In the genomic region with DNA sequence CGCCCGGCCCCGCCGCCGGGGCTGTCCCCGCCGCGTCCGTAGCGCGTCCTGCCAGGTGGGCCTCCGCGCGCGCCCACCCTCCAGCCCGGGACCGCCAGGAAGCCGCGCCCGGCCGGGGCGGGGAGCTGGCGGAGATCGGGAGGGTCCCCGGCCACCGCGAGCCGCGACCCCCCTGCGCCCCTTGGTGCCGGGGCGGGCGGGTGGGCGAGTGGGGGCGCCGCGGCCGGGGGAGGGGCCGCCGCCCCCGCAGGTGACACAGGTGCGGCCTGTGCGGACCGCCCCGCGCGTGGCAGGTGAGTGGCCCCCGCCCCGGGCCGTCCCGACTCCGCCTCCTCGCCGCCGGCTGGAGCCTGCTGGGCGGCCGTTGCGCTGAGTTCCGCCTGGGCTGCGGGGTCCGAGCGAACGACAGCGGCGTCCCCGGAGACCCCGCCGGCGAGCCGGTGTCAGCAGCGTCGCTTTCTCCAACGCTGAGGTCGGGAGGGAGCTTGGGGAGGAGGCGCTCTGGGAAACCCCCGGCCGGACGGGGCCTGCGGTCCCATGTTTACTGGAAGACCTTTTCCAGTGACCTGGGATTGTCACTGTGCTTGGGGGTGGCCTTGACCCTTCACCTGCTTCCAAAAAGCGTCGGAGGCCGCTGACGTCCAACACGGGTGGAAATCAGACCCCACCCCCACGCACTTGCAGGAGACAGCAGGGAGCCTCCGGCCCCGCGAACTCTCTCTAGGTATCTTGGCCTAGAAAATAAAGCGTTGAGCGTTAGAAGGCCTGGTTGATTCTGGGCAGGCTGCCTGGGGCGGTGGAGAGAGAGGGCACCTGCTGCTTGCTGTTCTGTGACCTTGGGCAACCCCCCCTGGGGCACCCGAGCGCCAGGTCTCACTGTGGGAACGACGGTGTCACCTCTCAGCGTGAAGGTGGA, we compare ENCODE assay signal across 8 cellular contexts. TPM values are rescaled to one million over a fixed set of nuclear protein-coding genes. Genes with fewer than 3 reads are reported as not detected.
A peak's percentile ranks its signal among the peaks of the same experiment; 100 is the strongest.
DNase-seq lines count a peak whose midpoint lies in the region; ATAC-seq and TF ChIP-seq lines count a peak whose summit lies in the region.

No MANE protein-coding gene starts in this region.

- H3K4me3 Mint-ChIP-seq in CD4-positive, CD25-positive, alpha-beta regulatory T cell = peak overlapping the region; percentile 84 to 89 (median 88)
- H3K4me3 Mint-ChIP-seq in endodermal cell = peak overlapping the region; percentile 69

- H3K9me3 Mint-ChIP-seq in CD4-positive, CD25-positive, alpha-beta regulatory T cell = no peaks in the 10 kb centered on the region
- no peaks in the 10 kb centered on the region for H3K9me3 Mint-ChIP-seq in endodermal cell

- peaks cover 14% of the 10 kb centered on the region for H3K27me3 Mint-ChIP-seq in CD4-positive, CD25-positive, alpha-beta regulatory T cell
- H3K27me3 Mint-ChIP-seq in endodermal cell (ENCODE audit: insufficient read depth) = peaks cover 19% of the 10 kb centered on the region

- H3K4me1 Mint-ChIP-seq in CD4-positive, CD25-positive, alpha-beta regulatory T cell = peaks cover 11 to 53% (median 35%) of the 10 kb centered on the region in 4 donors
- no peaks in the 10 kb centered on the region for H3K4me1 Mint-ChIP-seq in endodermal cell

- peaks cover 21% of the 10 kb centered on the region for H3K36me3 ChIP-seq in CD4-positive, CD25-positive, alpha-beta regulatory T cell (ENCODE audit: control insufficient read depth, insufficient read depth, low read length)
- peaks cover 11% of the 10 kb centered on the region for H3K36me3 ChIP-seq in endodermal cell (ENCODE audit: control insufficient read depth, insufficient read depth, low read length)
- H3K36me3 ChIP-seq in mucosa of rectum (ENCODE audit: control insufficient read depth in 2 of 2, insufficient read depth in 2 of 2, low read length in 2 of 2) = peaks cover 8 to 20% of the 10 kb centered on the region in 2 donors

- H3K9ac ChIP-seq in endodermal cell (ENCODE audit: extremely low read depth, low read length, poor library complexity, severe bottlenecking) = peak overlapping the region; percentile 55
- H3K9ac ChIP-seq in mucosa of rectum (ENCODE audit: low read depth in 1 of 2, low read length in 2 of 2) = peak overlapping the region; percentile 70 to 74

- H3K4me1 ChIP-seq in CD4-positive, CD25-positive, alpha-beta regulatory T cell (ENCODE audit: control insufficient read depth, insufficient read depth, low read length, poor library complexity, severe bottlenecking) = peaks cover 47% of the 10 kb centered on the region
- H3K4me1 ChIP-seq in endodermal cell (ENCODE audit: control insufficient read depth, insufficient read depth, low read length) = no peaks in the 10 kb centered on the region
- peaks cover 5 to 14% of the 10 kb centered on the region in 2 donors for H3K4me1 ChIP-seq in mucosa of rectum (ENCODE audit: control insufficient read depth in 2 of 2, insufficient read depth in 2 of 2, low read length in 2 of 2)

- peak; percentile 24 to 45 (median 42) for DNase-seq in CD4-positive, CD25-positive, alpha-beta regulatory T cell
- DNase-seq in activated CD4-positive, alpha-beta T cell treated with anti-CD3 and anti-CD28 coated beads, Interleukin-2, amount 50 U/mL, for 1 hour = peak; percentile 35
- DNase-seq in endodermal cell = peak; percentile 78
- peak in 13 of 49 donors; percentile 4 to 73 (median 22) for DNase-seq in substantia nigra (lab: John Stamatoyannopoulos, UW)
- DNase-seq in NCI-H510A (lab: John Stamatoyannopoulos, UW) = no peak

- no peak for TF ChIP-seq CTCF in endodermal cell (conservative IDR thresholded peaks at IDR 0.05)

- peak overlapping the region; percentile 79 to 86 (median 85) for H3K27ac Mint-ChIP-seq in CD4-positive, CD25-positive, alpha-beta regulatory T cell
- no peak overlapping the region for H3K27ac Mint-ChIP-seq in endodermal cell

- ATAC-seq in CD4-positive, CD25-positive, alpha-beta regulatory T cell (ENCODE audit: low read depth in 2 of 2) = peak; percentile 52 to 59
- ATAC-seq in GM19452 (IDR thresholded peaks at IDR 0.05; ENCODE audit: unreplicated experiment) (peak; percentile 64), HG03521 (IDR thresholded peaks at IDR 0.05; ENCODE audit: unreplicated experiment) (peak; percentile 59)

- H3K9me3 ChIP-seq in CD4-positive, CD25-positive, alpha-beta regulatory T cell (ENCODE audit: control insufficient read depth in 2 of 2, low read length in 2 of 2) = no peaks in the 10 kb centered on the region
- H3K9me3 ChIP-seq in endodermal cell (ENCODE audit: control insufficient read depth, low read length) = no peaks in the 10 kb centered on the region
- H3K9me3 ChIP-seq in mucosa of rectum (ENCODE audit: control insufficient read depth in 2 of 2, low read length in 2 of 2) = no peaks in the 10 kb centered on the region

- no peaks in the 10 kb centered on the region for H3K27me3 ChIP-seq in CD4-positive, CD25-positive, alpha-beta regulatory T cell (ENCODE audit: control insufficient read depth, insufficient read depth, low read length)
- H3K27me3 ChIP-seq in endodermal cell (ENCODE audit: control insufficient read depth, insufficient read depth, low read length, poor library complexity, severe bottlenecking) = peaks cover 6% of the 10 kb centered on the region
- no peaks in the 10 kb centered on the region for H3K27me3 ChIP-seq in mucosa of rectum (ENCODE audit: control insufficient read depth in 2 of 2, insufficient read depth in 2 of 2, low read length in 2 of 2)

- H3K36me3 Mint-ChIP-seq in CD4-positive, CD25-positive, alpha-beta regulatory T cell = peaks cover 23% of the 10 kb centered on the region
- H3K36me3 Mint-ChIP-seq in endodermal cell (ENCODE audit: low read depth) = peaks cover 20% of the 10 kb centered on the region

- peak overlapping the region; percentile 69 for H3K27ac ChIP-seq in CD4-positive, CD25-positive, alpha-beta regulatory T cell (ENCODE audit: insufficient read depth, low read length, poor library complexity, severe bottlenecking)
- no peak overlapping the region for H3K27ac ChIP-seq in endodermal cell (ENCODE audit: low read depth, low read length)
- peak overlapping the region; percentile 38 to 58 for H3K27ac ChIP-seq in mucosa of rectum (ENCODE audit: low read depth in 2 of 2, low read length in 2 of 2)
- H3K27ac ChIP-seq in substantia nigra (ENCODE audit: low read depth, low read length, poor library complexity, severe bottlenecking) = peak overlapping the region; percentile 58

- peak overlapping the region; percentile 57 for H3K4me3 ChIP-seq in CD4-positive, CD25-positive, alpha-beta regulatory T cell (ENCODE audit: low read depth, low read length)
- H3K4me3 ChIP-seq in endodermal cell (ENCODE audit: low read length) (peak overlapping the region; percentile 88), mucosa of rectum (ENCODE audit: low read length in 2 of 2) (peak overlapping the region; percentile 77 to 85)

- 3 to 11% methylated on average over 17 to 95 of the region's 96 CpGs for WGBS in endodermal cell (ENCODE audit: insufficient coverage in 1 of 2, insufficient read length in 1 of 2), 2 experiments

RNA-seq across cellular contexts. Expression of a gene that starts 0.5 kb away (rescaled TPM):
- total RNA-seq in CD4-positive, CD25-positive, alpha-beta regulatory T cell = 86.0 TPM
- 10 to 100 TPM; 28.1 to 43.4 (median 35.1) TPM for polyA plus RNA-seq in CD4-positive, CD25-positive, alpha-beta regulatory T cell
- 10 to 100 TPM; 44.2 to 59.2 TPM for total RNA-seq in endodermal cell
- polyA plus RNA-seq in endodermal cell (2013, experiment 1 of 2) = 20.7 TPM
- 21.3 TPM for polyA plus RNA-seq in endodermal cell (2013, experiment 2 of 2)

RNA-seq across cellular contexts. Expression of a gene that starts 31.0 kb away (rescaled TPM):
- total RNA-seq in CD4-positive, CD25-positive, alpha-beta regulatory T cell = 353 TPM
- polyA plus RNA-seq in CD4-positive, CD25-positive, alpha-beta regulatory T cell = 100 to 1,000 TPM; 450 to 761 (median 584) TPM
- 10 to 100 TPM; 33.4 to 34.9 TPM for total RNA-seq in endodermal cell
- polyA plus RNA-seq in endodermal cell (2013, experiment 1 of 2) = 191 TPM
- 190 TPM for polyA plus RNA-seq in endodermal cell (2013, experiment 2 of 2)

RNA-seq across cellular contexts. Expression of a gene that starts 50.9 kb away (rescaled TPM):
- 112 TPM for total RNA-seq in CD4-positive, CD25-positive, alpha-beta regulatory T cell
- polyA plus RNA-seq in CD4-positive, CD25-positive, alpha-beta regulatory T cell = 10 to 100 TPM; 64.0 to 95.1 (median 79.0) TPM
- 100 to 1,000 TPM; 148 to 149 TPM for total RNA-seq in endodermal cell
- 98.7 TPM for polyA plus RNA-seq in endodermal cell (2013, experiment 1 of 2)
- 86.0 TPM for polyA plus RNA-seq in endodermal cell (2013, experiment 2 of 2)
